8 cellular contexts compared by ENCODE assay signal in the genomic region with DNA sequence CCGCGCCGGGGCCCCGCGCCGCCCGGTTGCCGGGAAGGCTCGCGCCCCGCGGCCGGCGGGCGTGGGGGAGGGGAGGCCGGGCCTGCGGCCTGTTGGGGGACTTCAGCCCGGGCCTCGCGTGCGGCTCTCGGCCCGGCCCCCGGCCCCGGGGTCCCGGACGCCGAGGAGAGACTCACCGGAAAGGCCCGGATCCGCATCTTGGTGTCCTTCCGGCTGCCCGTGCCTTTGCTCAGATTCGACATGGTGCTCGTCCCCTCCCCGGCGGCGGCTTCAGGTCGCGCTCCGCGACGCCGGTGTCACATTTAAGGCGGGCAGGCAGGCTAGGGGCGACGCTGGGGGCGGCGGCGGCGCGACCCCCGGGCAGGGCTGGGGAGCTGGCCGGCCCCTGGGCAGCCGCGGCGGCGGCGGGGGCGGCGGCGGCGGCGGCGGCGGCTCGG. TPM values are rescaled to one million over a fixed set of nuclear protein-coding genes. Genes with fewer than 3 reads are reported as not detected.
A peak's percentile ranks its signal among the peaks of the same experiment; 100 is the strongest.
DNase-seq lines count a peak whose midpoint lies in the region; ATAC-seq and TF ChIP-seq lines count a peak whose summit lies in the region.

No MANE protein-coding gene starts in this region.

- H3K27ac Mint-ChIP-seq in Caco-2 (ENCODE audit: unreplicated experiment), result peak overlapping the region; percentile 88

- TF ChIP-seq CTCF in Caco-2 (IDR thresholded peaks at IDR 0.05; ENCODE audit: insufficient read depth in 1 of 2, low read depth in 1 of 2, low read length in 1 of 2, severe bottlenecking in 1 of 2, unreplicated experiment in 1 of 2) (no peak), astrocyte of the cerebellum (IDR thresholded peaks at IDR 0.05; ENCODE audit: low read depth, low read length, missing control alignments) (no peak)

- peak in 1 of 2 experiments; percentile 42 for DNase-seq in Caco-2
- DNase-seq in T-helper 22 cell (ENCODE audit: low read depth), result peak; percentile 37
- DNase-seq in astrocyte of the cerebellum (ENCODE audit: low read depth), result no peak
- peak; percentile 52 for DNase-seq in stimulated activated CD4-positive, alpha-beta T cell treated with anti-CD3 and anti-CD28 coated beads, Interleukin-12 subunit alpha, Interleukin-12 subunit beta, amount 100 ng/mL, for 4 hours
- no peak for DNase-seq in GM19240 (ENCODE audit: insufficient read length, low spot score)

- peaks cover 10% of the 10 kb centered on the region for H3K36me3 Mint-ChIP-seq in Caco-2 (ENCODE audit: insufficient read depth, unreplicated experiment)

- intact Hi-C loops in Caco-2 (cut with micrococcal nuclease; ENCODE audit: unreplicated experiment), result loop anchor here (2.0 kb wide), 1 partner anchor 100 kb away; no protein-coding TSS in a partner anchor

- no peaks in the 10 kb centered on the region for H3K27me3 Mint-ChIP-seq in Caco-2 (ENCODE audit: insufficient read depth, unreplicated experiment)

- in situ Hi-C loops in astrocyte of the cerebellum (cut with HindIII; ENCODE audit: low sequenced_read_pairs), result no loop called here

- peak overlapping the region; percentile 96 for H3K4me3 Mint-ChIP-seq in Caco-2 (ENCODE audit: unreplicated experiment)

- CTCF ChIA-PET in Caco-2 (lab: Charles Lee), result no interaction called here

- peak overlapping the region; percentile 78; the same call in 1 of the 2 replicates for H3K9ac ChIP-seq in iPS-20b (ENCODE audit: low read depth, low read length)

- H3K9me3 ChIP-seq in Caco-2, result no peaks in the 10 kb centered on the region
- no peaks in the 10 kb centered on the region for H3K9me3 ChIP-seq in iPS-20b (ENCODE audit: insufficient read depth, low read depth, low read length)

- H3K4me1 ChIP-seq in Caco-2 (no peaks in the 10 kb centered on the region), iPS-20b (ENCODE audit: insufficient read depth, low read length) (peaks cover 17% of the 10 kb centered on the region)

- no peaks in the 10 kb centered on the region for H3K27me3 ChIP-seq in Caco-2 (replicated peaks; ENCODE audit: control insufficient read depth, insufficient read depth, low read length)
- H3K27me3 ChIP-seq in iPS-20b (ENCODE audit: insufficient read depth, low read length), result no peaks in the 10 kb centered on the region

- H3K4me3 ChIP-seq in Caco-2 (ENCODE audit: low read depth, low read length) (peak overlapping the region; percentile 72), astrocyte of the cerebellum (ENCODE audit: low read depth, low read length) (peak overlapping the region; percentile 91), iPS-20b (ENCODE audit: low read length) (peak overlapping the region; percentile 92; the same call in 1 of the 2 replicates)

- H3K36me3 ChIP-seq in Caco-2 (ENCODE audit: control insufficient read depth, insufficient read depth, low read length) (no peaks in the 10 kb centered on the region), iPS-20b (ENCODE audit: insufficient read depth, low read depth, low read length) (peaks cover 8% of the 10 kb centered on the region; the same call in 1 of the 2 replicates)

- H3K4me1 Mint-ChIP-seq in Caco-2 (ENCODE audit: low read depth, unreplicated experiment), result no peaks in the 10 kb centered on the region

- H3K27ac ChIP-seq in iPS-20b (ENCODE audit: low read length), result no peak overlapping the region

- no peaks in the 10 kb centered on the region for H3K9me3 Mint-ChIP-seq in Caco-2 (ENCODE audit: unreplicated experiment)

- peak; percentile 38 for ATAC-seq in GM19397 (IDR thresholded peaks at IDR 0.05; ENCODE audit: unreplicated experiment)
- peak; percentile 35 for ATAC-seq in HG03460 (IDR thresholded peaks at IDR 0.05; ENCODE audit: unreplicated experiment)

- BruUV-seq in Caco-2 (replicated peaks; lab: Mats Ljungman, UMichigan), result no TSS peak

- POLR2A ChIA-PET in Caco-2 (lab: Charles Lee), result no interaction called here

RNA-seq across cellular contexts. Expression of a gene that starts 0.4 kb away (rescaled TPM):
- total RNA-seq in Caco-2 (2022), result 66.0 and 66.3 TPM in 2 replicates

Comparison
In these comparisons a context has a peak if more than half of its experiments do, and no peak if none do; other contexts are left out.
1. DNase-seq: peak in T-helper 22 cell (single experiment) and stimulated activated CD4-positive, alpha-beta T cell treated with anti-CD3 and anti-CD28 coated beads, Interleukin-12 subunit alpha, Interleukin-12 subunit beta, amount 100 ng/mL, for 4 hours (single experiment); none in astrocyte of the cerebellum (single experiment) and GM19240 (single experiment).
2. Peak in every context shown above with its lines, with median percentiles within 50 percentile points of each other: H3K4me3 ChIP-seq.